Comparison of ENCODE assay signal across 1 cellular context in the genomic region with DNA sequence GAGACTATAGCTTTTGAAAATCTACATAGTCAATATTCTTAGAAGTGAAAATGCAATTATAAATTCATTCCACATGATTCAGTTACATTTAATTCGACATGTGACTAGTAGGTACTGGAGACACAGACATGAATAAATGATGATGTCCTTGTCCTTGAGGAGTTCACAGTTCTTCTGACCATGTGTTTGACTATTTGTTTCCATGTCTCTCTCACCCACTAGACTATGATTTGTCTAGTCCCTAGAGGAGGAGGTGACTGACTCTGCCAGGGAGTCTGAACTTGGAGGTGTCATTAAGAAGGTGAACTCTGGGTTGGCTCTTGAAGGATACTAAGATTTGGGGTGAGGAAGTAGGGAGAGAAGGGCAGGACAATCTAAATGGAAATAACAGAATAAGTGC.
TF ChIP-seq lines count a peak whose summit lies in the region.

No MANE protein-coding gene starts in this region.

TF ChIP-seq in HepG2, 621 proteins besides CTCF, POLR2A, EP300 and RAD21:
- TF ChIP-seq, protein P1, sequence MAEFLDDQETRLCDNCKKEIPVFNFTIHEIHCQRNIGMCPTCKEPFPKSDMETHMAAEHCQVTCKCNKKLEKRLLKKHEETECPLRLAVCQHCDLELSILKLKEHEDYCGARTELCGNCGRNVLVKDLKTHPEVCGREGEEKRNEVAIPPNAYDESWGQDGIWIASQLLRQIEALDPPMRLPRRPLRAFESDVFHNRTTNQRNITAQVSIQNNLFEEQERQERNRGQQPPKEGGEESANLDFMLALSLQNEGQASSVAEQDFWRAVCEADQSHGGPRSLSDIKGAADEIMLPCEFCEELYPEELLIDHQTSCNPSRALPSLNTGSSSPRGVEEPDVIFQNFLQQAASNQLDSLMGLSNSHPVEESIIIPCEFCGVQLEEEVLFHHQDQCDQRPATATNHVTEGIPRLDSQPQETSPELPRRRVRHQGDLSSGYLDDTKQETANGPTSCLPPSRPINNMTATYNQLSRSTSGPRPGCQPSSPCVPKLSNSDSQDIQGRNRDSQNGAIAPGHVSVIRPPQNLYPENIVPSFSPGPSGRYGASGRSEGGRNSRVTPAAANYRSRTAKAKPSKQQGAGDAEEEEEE (CRISPR knock-in tag; IDR thresholded peaks at IDR 0.05; ENCODE audit: borderline replicate concordance) = no peak
- TF ChIP-seq ZNF180 (CRISPR knock-in tag; IDR thresholded peaks at IDR 0.05; ENCODE audit: borderline replicate concordance, low read depth) (no peak), ZNF501 (CRISPR knock-in tag; IDR thresholded peaks at IDR 0.05) (no peak), NCOA1 (CRISPR knock-in tag; IDR thresholded peaks at IDR 0.05) (no peak), KLF9 (CRISPR knock-in tag; IDR thresholded peaks at IDR 0.05; ENCODE audit: low read depth) (no peak), ZNF260 (CRISPR knock-in tag; IDR thresholded peaks at IDR 0.05; ENCODE audit: borderline replicate concordance, low read depth) (no peak), SIN3B (IDR thresholded peaks at IDR 0.05; ENCODE audit: low read length) (no peak), ZSCAN31 (CRISPR knock-in tag; IDR thresholded peaks at IDR 0.05; ENCODE audit: low read depth) (no peak), IRX3 (CRISPR knock-in tag; IDR thresholded peaks at IDR 0.05; ENCODE audit: borderline replicate concordance, low read depth) (no peak)
- TF ChIP-seq, protein P2, sequence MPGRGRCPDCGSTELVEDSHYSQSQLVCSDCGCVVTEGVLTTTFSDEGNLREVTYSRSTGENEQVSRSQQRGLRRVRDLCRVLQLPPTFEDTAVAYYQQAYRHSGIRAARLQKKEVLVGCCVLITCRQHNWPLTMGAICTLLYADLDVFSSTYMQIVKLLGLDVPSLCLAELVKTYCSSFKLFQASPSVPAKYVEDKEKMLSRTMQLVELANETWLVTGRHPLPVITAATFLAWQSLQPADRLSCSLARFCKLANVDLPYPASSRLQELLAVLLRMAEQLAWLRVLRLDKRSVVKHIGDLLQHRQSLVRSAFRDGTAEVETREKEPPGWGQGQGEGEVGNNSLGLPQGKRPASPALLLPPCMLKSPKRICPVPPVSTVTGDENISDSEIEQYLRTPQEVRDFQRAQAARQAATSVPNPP (CRISPR knock-in tag; IDR thresholded peaks at IDR 0.05) = no peak
- TF ChIP-seq, protein P3, sequence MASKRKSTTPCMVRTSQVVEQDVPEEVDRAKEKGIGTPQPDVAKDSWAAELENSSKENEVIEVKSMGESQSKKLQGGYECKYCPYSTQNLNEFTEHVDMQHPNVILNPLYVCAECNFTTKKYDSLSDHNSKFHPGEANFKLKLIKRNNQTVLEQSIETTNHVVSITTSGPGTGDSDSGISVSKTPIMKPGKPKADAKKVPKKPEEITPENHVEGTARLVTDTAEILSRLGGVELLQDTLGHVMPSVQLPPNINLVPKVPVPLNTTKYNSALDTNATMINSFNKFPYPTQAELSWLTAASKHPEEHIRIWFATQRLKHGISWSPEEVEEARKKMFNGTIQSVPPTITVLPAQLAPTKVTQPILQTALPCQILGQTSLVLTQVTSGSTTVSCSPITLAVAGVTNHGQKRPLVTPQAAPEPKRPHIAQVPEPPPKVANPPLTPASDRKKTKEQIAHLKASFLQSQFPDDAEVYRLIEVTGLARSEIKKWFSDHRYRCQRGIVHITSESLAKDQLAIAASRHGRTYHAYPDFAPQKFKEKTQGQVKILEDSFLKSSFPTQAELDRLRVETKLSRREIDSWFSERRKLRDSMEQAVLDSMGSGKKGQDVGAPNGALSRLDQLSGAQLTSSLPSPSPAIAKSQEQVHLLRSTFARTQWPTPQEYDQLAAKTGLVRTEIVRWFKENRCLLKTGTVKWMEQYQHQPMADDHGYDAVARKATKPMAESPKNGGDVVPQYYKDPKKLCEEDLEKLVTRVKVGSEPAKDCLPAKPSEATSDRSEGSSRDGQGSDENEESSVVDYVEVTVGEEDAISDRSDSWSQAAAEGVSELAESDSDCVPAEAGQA (IDR thresholded peaks at IDR 0.05; ENCODE audit: low read depth) = no peak
- TF ChIP-seq, protein P3 (CRISPR knock-in tag; IDR thresholded peaks at IDR 0.05; ENCODE audit: borderline replicate concordance) = no peak
- TF ChIP-seq, protein P4, sequence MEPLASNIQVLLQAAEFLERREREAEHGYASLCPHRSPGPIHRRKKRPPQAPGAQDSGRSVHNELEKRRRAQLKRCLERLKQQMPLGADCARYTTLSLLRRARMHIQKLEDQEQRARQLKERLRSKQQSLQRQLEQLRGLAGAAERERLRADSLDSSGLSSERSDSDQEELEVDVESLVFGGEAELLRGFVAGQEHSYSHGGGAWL (CRISPR knock-in tag; IDR thresholded peaks at IDR 0.05) = no peak
